In the genomic region with DNA sequence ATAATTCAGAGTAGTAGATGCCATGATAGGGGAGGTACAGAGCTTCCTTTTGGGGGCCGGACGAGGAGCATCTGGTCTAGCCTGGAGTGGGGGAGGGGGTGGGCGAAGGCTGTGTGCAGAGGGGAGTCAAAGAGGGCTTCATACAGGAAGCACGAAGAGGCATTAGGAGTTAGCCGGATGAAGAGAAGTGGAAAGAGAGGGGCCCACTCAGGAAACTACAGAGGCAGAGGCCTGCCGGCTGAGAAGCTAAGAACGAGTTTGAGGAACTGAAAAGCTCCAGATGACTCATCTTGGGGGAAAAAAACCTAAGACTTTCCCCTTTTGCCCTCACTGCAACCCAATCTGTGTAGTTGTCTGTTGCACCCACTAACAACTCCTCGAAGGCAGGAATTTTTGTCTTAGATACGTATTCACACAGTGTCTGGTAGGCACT, we compare ENCODE assay signal across 8 cellular contexts. TPM values are rescaled to one million over a fixed set of nuclear protein-coding genes. Genes with fewer than 3 reads are reported as not detected.
DNase-seq lines count a peak whose midpoint lies in the region; ATAC-seq and TF ChIP-seq lines count a peak whose summit lies in the region.

No MANE protein-coding gene starts in this region.

- no peaks in the 10 kb centered on the region for H3K27me3 Mint-ChIP-seq in CD8-positive, alpha-beta T cell (ENCODE audit: low read depth)

- peaks cover 39% of the 10 kb centered on the region for H3K36me3 Mint-ChIP-seq in CD8-positive, alpha-beta T cell

- peaks cover 52% of the 10 kb centered on the region for H3K4me1 Mint-ChIP-seq in CD8-positive, alpha-beta T cell (ENCODE audit: low read depth)

- H3K27ac ChIP-seq in CD8-positive, alpha-beta T cell (ENCODE audit: low read depth, low read length) = peak overlapping the region; percentile 93
- H3K27ac ChIP-seq in SJSA1 = peak overlapping the region; percentile 79
- peak overlapping the region; percentile 94 for H3K27ac ChIP-seq in angular gyrus (ENCODE audit: low read depth, low read length)

- CTCF ChIA-PET in CD8-positive, alpha-beta T cell (lab: Charles Lee) = interaction anchor here (1.0 to 2.8 kb wide), 8 partner anchors 16 to 1009 kb away, joined by 3 to 15 read pairs (median 4); partner anchors contain the start of genes BYSL, CUL7, MED20 and PEX6

- no peaks in the 10 kb centered on the region for H3K9me3 ChIP-seq in CD8-positive, alpha-beta T cell (ENCODE audit: low read length)
- H3K9me3 ChIP-seq in SJSA1 (replicated peaks) (no peaks in the 10 kb centered on the region), iPS-15b (ENCODE audit: control insufficient read depth, insufficient read depth, low read length) (no peaks in the 10 kb centered on the region)

- POLR2A ChIA-PET in CD8-positive, alpha-beta T cell (lab: Charles Lee) = interaction anchor here (0.6 to 2.9 kb wide), 40 partner anchors 11 to 587 kb away, joined by 3 to 73 read pairs (median 6); partner anchors contain the start of genes CUL7, KLC4, KLHDC3 and MEA1

- peaks cover 5% of the 10 kb centered on the region for H3K36me3 ChIP-seq in CD8-positive, alpha-beta T cell (ENCODE audit: insufficient read depth, low read length)
- H3K36me3 ChIP-seq in SJSA1 = peaks cover 35% of the 10 kb centered on the region
- peaks cover 5% of the 10 kb centered on the region for H3K36me3 ChIP-seq in iPS-15b (ENCODE audit: control insufficient read depth, insufficient read depth, low read length)

- H3K9ac ChIP-seq in iPS-15b (ENCODE audit: low read depth, low read length) = peak overlapping the region; percentile 94

- peaks cover 50% of the 10 kb centered on the region for H3K4me1 ChIP-seq in CD8-positive, alpha-beta T cell (ENCODE audit: insufficient read depth, low read length)
- H3K4me1 ChIP-seq in SJSA1 (replicated peaks) (peaks cover 16% of the 10 kb centered on the region), iPS-15b (ENCODE audit: control insufficient read depth, insufficient read depth, low read length) (peaks cover 6% of the 10 kb centered on the region)

- intact Hi-C loops in CD8-positive, alpha-beta T cell (cut with DNase I, micrococcal nuclease) = loop anchor here (1.0 to 5.0 kb wide), 21 partner anchors 19 to 883 kb away; partner anchors contain the start of genes KLC4 (in 2 of the 2), MRPL2 (in 2 of the 2), PEX6 (in 2 of the 2) and POLR1C (in 2 of the 2)

- peak overlapping the region; percentile 82 for H3K4me3 ChIP-seq in CD8-positive, alpha-beta T cell (ENCODE audit: low read depth, low read length)
- H3K4me3 ChIP-seq in SJSA1 (peak overlapping the region; percentile 62), iPS-15b (ENCODE audit: low read depth, low read length) (peak overlapping the region; percentile 77)

- peak overlapping the region; percentile 99 for H3K4me3 Mint-ChIP-seq in CD8-positive, alpha-beta T cell

- ATAC-seq in CD8-positive, alpha-beta T cell = peak; percentile 36
- ATAC-seq in GM19372 (IDR thresholded peaks at IDR 0.05; ENCODE audit: low read depth, unreplicated experiment) (peak; percentile 50), HG03469 (IDR thresholded peaks at IDR 0.05; ENCODE audit: unreplicated experiment) (peak; percentile 41)

- H3K27me3 ChIP-seq in CD8-positive, alpha-beta T cell (ENCODE audit: insufficient read depth, low read length) = no peaks in the 10 kb centered on the region
- H3K27me3 ChIP-seq in SJSA1 (replicated peaks) (no peaks in the 10 kb centered on the region), iPS-15b (ENCODE audit: control insufficient read depth, insufficient read depth, low read length) (no peaks in the 10 kb centered on the region)

- peak overlapping the region; percentile 98 for H3K27ac Mint-ChIP-seq in CD8-positive, alpha-beta T cell

- DNase-seq in CD8-positive, alpha-beta T cell = peak in 5 of 7 experiments; percentile 41 to 72 (median 54)
- DNase-seq in SJSA1 (ENCODE audit: low read depth in 1 of 2, low spot score in 2 of 2) (peak in 1 of 2 experiments; percentile 71), HuH-7.5 (ENCODE audit: low spot score) (no peak)
- DNase-seq in stimulated activated CD4-positive, alpha-beta T cell treated with anti-CD3 and anti-CD28 coated beads, Interleukin-12 subunit alpha, Interleukin-12 subunit beta, amount 100 ng/mL, for 24 hours (ENCODE audit: low read depth in 2 of 2) = peak; percentile 46 to 58

- no peak for TF ChIP-seq CTCF in CD8-positive, alpha-beta T cell (IDR thresholded peaks at IDR 0.05)

- H3K9me3 Mint-ChIP-seq in CD8-positive, alpha-beta T cell = no peaks in the 10 kb centered on the region

RNA-seq across cellular contexts. Expression of gene CNPY3, which starts 0.7 kb away (rescaled TPM):
- total RNA-seq in CD8-positive, alpha-beta T cell = 10 to 100 TPM; 43.9 to 47.4 TPM
- total RNA-seq in SJSA1 (2014; rRNA removed; shearing (Covaris generic)) = 34.3 and 55.2 TPM in 2 replicates

RNA-seq across cellular contexts. Expression of gene PTCRA, which starts 14.1 kb away (rescaled TPM):
- total RNA-seq in CD8-positive, alpha-beta T cell = not detected
- not detected in 2 replicates for total RNA-seq in SJSA1 (2014; rRNA removed; shearing (Covaris generic))

RNA-seq across cellular contexts. Expression of gene GNMT, which starts 30.6 kb away (rescaled TPM):
- total RNA-seq in CD8-positive, alpha-beta T cell = 1 to 10 TPM; 1.9 to 3.6 TPM
- 0.58 TPM in 1 of 2 replicates, not detected in the other for total RNA-seq in SJSA1 (2014; rRNA removed; shearing (Covaris generic))

RNA-seq across cellular contexts. Expression of gene PEX6, which starts 49.0 kb away (rescaled TPM):
- 1 to 10 TPM; 6.7 to 6.8 TPM for total RNA-seq in CD8-positive, alpha-beta T cell
- total RNA-seq in SJSA1 (2014; rRNA removed; shearing (Covaris generic)) = 25.1 and 30.0 TPM in 2 replicates

RNA-seq across cellular contexts. Expression of gene RPL7L1, which starts 50.5 kb away (rescaled TPM):
- total RNA-seq in CD8-positive, alpha-beta T cell = 10 to 100 TPM; 67.9 to 68.6 TPM
- total RNA-seq in SJSA1 (2014; rRNA removed; shearing (Covaris generic)) = 90.0 and 114 TPM in 2 replicates
